Comparison of ENCODE assay signal across 8 cellular contexts in genomic region chr7:157474685-157475084, GRCh38.
DNase-seq lines count a peak whose midpoint lies in the region; ATAC-seq, FAIRE-seq and TF ChIP-seq lines count a peak whose summit lies in the region.

No MANE protein-coding gene starts in this region.

- H3K79me2 ChIP-seq in HCT116 (ENCODE audit: insufficient read depth, low read length): no peaks in the 10 kb centered on the region

- peak overlapping the region; percentile 5 for H3K4me3 Mint-ChIP-seq in T-helper 17 cell

- ATAC-seq in HCT116: peak; percentile 96
- no peak for ATAC-seq in T-helper 17 cell
- ATAC-seq in HG02885 (IDR thresholded peaks at IDR 0.05; ENCODE audit: poor library complexity, unreplicated experiment): no peak
- no peak for ATAC-seq in HG03457 (IDR thresholded peaks at IDR 0.05; ENCODE audit: unreplicated experiment)

- intact Hi-C loops in HCT116 (cut with micrococcal nuclease): no loop called here

- no peak for FAIRE-seq in D721Med (lab: Jason Lieb, UNC)

- CTCF ChIA-PET in HCT116 (lab: Charles Lee): interaction anchor here (0.8 to 1.4 kb wide), 6 partner anchors 8 to 93 kb away, joined by 3 to 6 read pairs (median 3); no protein-coding TSS in a partner anchor

- H2AFZ ChIP-seq in HCT116 (ENCODE audit: low read depth, low read length, poor library complexity, severe bottlenecking): no peak overlapping the region

- peaks cover 0 to 7% of the 10 kb centered on the region in 2 experiments; a peak in 1 of 4 replicates for H3K4me1 ChIP-seq in HCT116 (ENCODE audit: control insufficient read depth in 1 of 2, insufficient read depth in 2 of 2, low read length in 2 of 2)

- DNase-seq in D721Med (ENCODE audit: insufficient read length, low spot score) (no peak), HCT116 (ENCODE audit: low read depth, low spot score) (peak; percentile 48), T-helper 17 cell (no peak), lung microvascular endothelial cell (ENCODE audit: low read depth in 2 of 2) (peak; percentile 29 to 53), T-helper 9 cell (no peak), SKM-1 treated with dmso at 0.1 percent for 144 hours (lab: John Stamatoyannopoulos, UW; ENCODE audit: unreplicated experiment) (no peak)

- POLR2A ChIA-PET in HCT116 (lab: Charles Lee): no interaction called here

- H3K9me3 ChIP-seq in HCT116 (ENCODE audit: control insufficient read depth in 1 of 2, insufficient read depth in 1 of 2, low read depth in 1 of 2, low read length in 2 of 2): peaks cover 4 to 16% of the 10 kb centered on the region in 2 experiments; a peak in 2 of 4 replicates
- no peaks in the 10 kb centered on the region for H3K9me3 ChIP-seq in T-helper 17 cell (ENCODE audit: control insufficient read depth, low read length, poor library complexity, severe bottlenecking)

- BruUV-seq in HCT116 (replicated peaks; lab: Mats Ljungman, UMichigan): no TSS peak

- no peak overlapping the region for H3K27ac ChIP-seq in HCT116 (ENCODE audit: low read depth, low read length)

- no peak for TF ChIP-seq POLR2A in HCT116 (IDR thresholded peaks at IDR 0.05; ENCODE audit: borderline replicate concordance, extremely low read depth, insufficient read depth, insufficient read length)

- H3K36me3 Mint-ChIP-seq in T-helper 17 cell (ENCODE audit: low read depth): no peaks in the 10 kb centered on the region

- H3K27me3 ChIP-seq in HCT116 (ENCODE audit: insufficient read depth, low read length): no peaks in the 10 kb centered on the region

- H3K9me2 ChIP-seq in HCT116 (ENCODE audit: insufficient read depth): no peaks in the 10 kb centered on the region

- peak; percentile 47 for TF ChIP-seq RAD21 in HCT116 (IDR thresholded peaks at IDR 0.05; ENCODE audit: low read depth)

- H3K4me2 ChIP-seq in HCT116 (ENCODE audit: low read length): no peak overlapping the region

- RAD21 ChIA-PET in HCT116 (lab: Charles Lee; ENCODE audit: low non-redundant PET in 1 of 2, low total read pairs in 2 of 2, uncharacterized antibody in 2 of 2, unreplicated experiment in 2 of 2): interaction anchor here in 1 of 2 experiments (0.6 kb wide), 1 partner anchor 1867 kb away, joined by 3 read pairs; no protein-coding TSS in a partner anchor

- H3K4me3 ChIP-seq in HCT116 (replicated peaks in 1 of 2; ENCODE audit: low read depth in 1 of 2, low read length in 2 of 2): no peak overlapping the region

- no peaks in the 10 kb centered on the region for H3K36me3 ChIP-seq in HCT116 (ENCODE audit: control insufficient read depth in 1 of 2, insufficient read depth in 2 of 2, low read length in 2 of 2)

- peak; percentile 54 for TF ChIP-seq CTCF in D721Med (IDR thresholded peaks at IDR 0.05; ENCODE audit: insufficient read depth, missing control alignments)
- peak; percentile 35 to 66 (median 64); a peak in 5 of 6 replicates for TF ChIP-seq CTCF in HCT116 (IDR thresholded peaks at IDR 0.05 in 2 of 3, conservative IDR thresholded peaks at IDR 0.05 in 1 of 3; ENCODE audit: borderline replicate concordance in 1 of 3, insufficient read depth in 1 of 3, low read depth in 2 of 3, low read length in 2 of 3)

- H3K27ac Mint-ChIP-seq in T-helper 17 cell: peak overlapping the region; percentile 35

- no peaks in the 10 kb centered on the region for H3K27me3 Mint-ChIP-seq in T-helper 17 cell

- no peaks in the 10 kb centered on the region for H4K20me1 ChIP-seq in HCT116 (ENCODE audit: insufficient read depth)

- H3K4me1 Mint-ChIP-seq in T-helper 17 cell: peaks cover 28% of the 10 kb centered on the region

- no peak overlapping the region for H3K9ac ChIP-seq in HCT116 (ENCODE audit: low read length)

TF ChIP-seq in HCT116, 20 proteins besides CTCF, POLR2A, EP300 and RAD21:
- no peak for TF ChIP-seq TCF7L2 (IDR thresholded peaks at IDR 0.05; ENCODE audit: borderline replicate concordance, extremely low read depth, insufficient read depth, insufficient read length)
- TF ChIP-seq SIN3A (IDR thresholded peaks at IDR 0.05; ENCODE audit: low read depth): no peak
- TF ChIP-seq CEBPB (IDR thresholded peaks at IDR 0.05; ENCODE audit: low read depth): no peak
- peak; percentile 56 for TF ChIP-seq MAX (IDR thresholded peaks at IDR 0.05)
- peak; percentile 15 for TF ChIP-seq YY1 (IDR thresholded peaks at IDR 0.05; ENCODE audit: extremely low read depth, insufficient replicate concordance, low read depth, low read length)
- TF ChIP-seq, protein P1, sequence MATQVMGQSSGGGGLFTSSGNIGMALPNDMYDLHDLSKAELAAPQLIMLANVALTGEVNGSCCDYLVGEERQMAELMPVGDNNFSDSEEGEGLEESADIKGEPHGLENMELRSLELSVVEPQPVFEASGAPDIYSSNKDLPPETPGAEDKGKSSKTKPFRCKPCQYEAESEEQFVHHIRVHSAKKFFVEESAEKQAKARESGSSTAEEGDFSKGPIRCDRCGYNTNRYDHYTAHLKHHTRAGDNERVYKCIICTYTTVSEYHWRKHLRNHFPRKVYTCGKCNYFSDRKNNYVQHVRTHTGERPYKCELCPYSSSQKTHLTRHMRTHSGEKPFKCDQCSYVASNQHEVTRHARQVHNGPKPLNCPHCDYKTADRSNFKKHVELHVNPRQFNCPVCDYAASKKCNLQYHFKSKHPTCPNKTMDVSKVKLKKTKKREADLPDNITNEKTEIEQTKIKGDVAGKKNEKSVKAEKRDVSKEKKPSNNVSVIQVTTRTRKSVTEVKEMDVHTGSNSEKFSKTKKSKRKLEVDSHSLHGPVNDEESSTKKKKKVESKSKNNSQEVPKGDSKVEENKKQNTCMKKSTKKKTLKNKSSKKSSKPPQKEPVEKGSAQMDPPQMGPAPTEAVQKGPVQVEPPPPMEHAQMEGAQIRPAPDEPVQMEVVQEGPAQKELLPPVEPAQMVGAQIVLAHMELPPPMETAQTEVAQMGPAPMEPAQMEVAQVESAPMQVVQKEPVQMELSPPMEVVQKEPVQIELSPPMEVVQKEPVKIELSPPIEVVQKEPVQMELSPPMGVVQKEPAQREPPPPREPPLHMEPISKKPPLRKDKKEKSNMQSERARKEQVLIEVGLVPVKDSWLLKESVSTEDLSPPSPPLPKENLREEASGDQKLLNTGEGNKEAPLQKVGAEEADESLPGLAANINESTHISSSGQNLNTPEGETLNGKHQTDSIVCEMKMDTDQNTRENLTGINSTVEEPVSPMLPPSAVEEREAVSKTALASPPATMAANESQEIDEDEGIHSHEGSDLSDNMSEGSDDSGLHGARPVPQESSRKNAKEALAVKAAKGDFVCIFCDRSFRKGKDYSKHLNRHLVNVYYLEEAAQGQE (IDR thresholded peaks at IDR 0.05; ENCODE audit: low read depth): no peak
- TF ChIP-seq EGR1 (IDR thresholded peaks at IDR 0.05; ENCODE audit: low read depth): no peak

Comparison
In these comparisons a context has a peak if more than half of its experiments do, and no peak if none do; other contexts are left out.
1. DNase-seq: peak in HCT116 (single experiment) and lung microvascular endothelial cell (2 of 2); none in D721Med (single experiment), T-helper 17 cell (0 of 3), T-helper 9 cell (single experiment) and SKM-1 treated with dmso at 0.1 percent for 144 hours (single experiment).